8 cellular contexts compared by ENCODE assay signal in genomic region chr3:187746059-187746453, GRCh38. TPM values are rescaled to one million over a fixed set of nuclear protein-coding genes. Genes with fewer than 3 reads are reported as not detected.
DNase-seq lines count a peak whose midpoint lies in the region; ATAC-seq and TF ChIP-seq lines count a peak whose summit lies in the region.

No MANE protein-coding gene starts in this region.

- BruUV-seq in Calu3 (replicated peaks; lab: Mats Ljungman, UMichigan) = TSS peak; percentile 97

- H3K4me2 ChIP-seq in OCI-LY3 (ENCODE audit: low read length) = peak overlapping the region; percentile 99

- DNase-seq in Calu3 (no peak), endothelial cell (ENCODE audit: low spot score) (no peak), ovary (no peak), COR-L47 (lab: John Stamatoyannopoulos, UW) (no peak)

- H3K9me3 ChIP-seq in OCI-LY3 (ENCODE audit: insufficient read depth, low read length) (no peaks in the 10 kb centered on the region), ovary (no peaks in the 10 kb centered on the region)

- no peaks in the 10 kb centered on the region for H3K9me3 Mint-ChIP-seq in Calu3 (ENCODE audit: low read depth, unreplicated experiment)
- no peaks in the 10 kb centered on the region for H3K9me3 Mint-ChIP-seq in endothelial cell (ENCODE audit: unreplicated experiment)

- peak overlapping the region; percentile 83 for H3K4me3 Mint-ChIP-seq in Calu3 (ENCODE audit: low read depth, unreplicated experiment)
- H3K4me3 Mint-ChIP-seq in endothelial cell (ENCODE audit: unreplicated experiment) = peak overlapping the region; percentile 93

- peak overlapping the region; percentile 91 for H3K9ac ChIP-seq in OCI-LY3 (ENCODE audit: low read length)

- H2AFZ ChIP-seq in OCI-LY3 (ENCODE audit: low read depth, low read length) = no peak overlapping the region

- peaks cover 51% of the 10 kb centered on the region for H3K79me2 ChIP-seq in OCI-LY3 (ENCODE audit: low read length)

- intact Hi-C loops in Calu3 (cut with micrococcal nuclease; ENCODE audit: unreplicated experiment) (loop anchor here (5.0 to 10.0 kb wide), 5 partner anchors 166 to 819 kb away; no protein-coding TSS in a partner anchor), ovary (cut with DNase I) (loop anchor here (5.0 to 10.0 kb wide), 7 partner anchors 306 to 879 kb away; partner anchors contain the start of gene LPP (in 1 of the 4))

- H3K27me3 Mint-ChIP-seq in Calu3 (ENCODE audit: unreplicated experiment) = no peaks in the 10 kb centered on the region
- peaks cover 3% of the 10 kb centered on the region for H3K27me3 Mint-ChIP-seq in endothelial cell (ENCODE audit: unreplicated experiment)

- no peak for TF ChIP-seq CTCF in Calu3 (IDR thresholded peaks at IDR 0.05; ENCODE audit: unreplicated experiment)
- no peak for TF ChIP-seq CTCF in OCI-LY3 (IDR thresholded peaks at IDR 0.05; ENCODE audit: low read depth, low read length)
- TF ChIP-seq CTCF in endothelial cell (IDR thresholded peaks at IDR 0.05; ENCODE audit: unreplicated experiment) = no peak
- TF ChIP-seq CTCF in ovary (IDR thresholded peaks at IDR 0.05) = no peak

- peak overlapping the region; percentile 89 for H3K27ac Mint-ChIP-seq in Calu3 (ENCODE audit: unreplicated experiment)
- peak overlapping the region; percentile 99 for H3K27ac Mint-ChIP-seq in endothelial cell (ENCODE audit: unreplicated experiment)

- 2 to 4% (median 2%) methylated on average over 6 of the region's 6 CpGs for WGBS in ovary, 3 donors

- TF ChIP-seq POLR2A in ovary (IDR thresholded peaks at IDR 0.05) = no peak

- H3K4me1 ChIP-seq in OCI-LY3 (ENCODE audit: low read length) (peaks cover 48% of the 10 kb centered on the region), ovary (ENCODE audit: insufficient read depth) (no peaks in the 10 kb centered on the region)

- H4K20me1 ChIP-seq in OCI-LY3 (ENCODE audit: insufficient read depth, low read length) = peaks cover 14% of the 10 kb centered on the region

- TF ChIP-seq EP300 in ovary (IDR thresholded peaks at IDR 0.05) = no peak

- H3K27ac ChIP-seq in OCI-LY3 (ENCODE audit: low read length) (peak overlapping the region; percentile 84), ovary (peak overlapping the region; percentile 94 to 100)

- CTCF ChIA-PET in Calu3 (lab: Charles Lee) = interaction anchor here (0.8 to 2.4 kb wide), 17 partner anchors 168 to 1208 kb away, joined by 3 to 9 read pairs (median 5); no protein-coding TSS in a partner anchor

- H3K36me3 ChIP-seq in OCI-LY3 (replicated peaks; ENCODE audit: low read depth, low read length) = no peaks in the 10 kb centered on the region
- H3K36me3 ChIP-seq in ovary = no peaks in the 10 kb centered on the region

- no peak for ATAC-seq in HG03135 (IDR thresholded peaks at IDR 0.05; ENCODE audit: unreplicated experiment)
- no peak for ATAC-seq in GM18907 (IDR thresholded peaks at IDR 0.05; ENCODE audit: unreplicated experiment)
- ATAC-seq in GM18502 (IDR thresholded peaks at IDR 0.05; ENCODE audit: poor library complexity, unreplicated experiment) = no peak

- H3K4me1 Mint-ChIP-seq in Calu3 (ENCODE audit: low read depth, unreplicated experiment) (peaks cover 61% of the 10 kb centered on the region), endothelial cell (ENCODE audit: unreplicated experiment) (peaks cover 39% of the 10 kb centered on the region)

- H3K36me3 Mint-ChIP-seq in Calu3 (ENCODE audit: insufficient read depth, unreplicated experiment) = peaks cover 68% of the 10 kb centered on the region
- no peaks in the 10 kb centered on the region for H3K36me3 Mint-ChIP-seq in endothelial cell (ENCODE audit: low read depth, unreplicated experiment)

- peak overlapping the region; percentile 87 for H3K4me3 ChIP-seq in OCI-LY3 (ENCODE audit: low read length)
- peak overlapping the region; percentile 88 for H3K4me3 ChIP-seq in ovary

- H3K27me3 ChIP-seq in OCI-LY3 (ENCODE audit: low read depth, low read length) (no peaks in the 10 kb centered on the region), ovary (no peaks in the 10 kb centered on the region)

RNA-seq across cellular contexts. Expression of gene BCL6, which starts 0.8 kb away (rescaled TPM):
- total RNA-seq in Calu3 (2022) = 28.3 and 35.1 TPM in 2 replicates
- total RNA-seq in endothelial cell (ENCODE audit: unreplicated experiment) = 7.6 TPM
- 10 to 100 TPM; 51.6 to 91.1 (median 60.2) TPM for total RNA-seq in ovary
- 10 to 100 TPM; 46.3 to 46.8 TPM for polyA plus RNA-seq in ovary

RNA-seq across cellular contexts. Expression of gene RTP2, which starts 43.7 kb away (rescaled TPM):
- total RNA-seq in Calu3 (2022) = not detected in 2 replicates
- total RNA-seq in endothelial cell (ENCODE audit: unreplicated experiment) = not detected
- total RNA-seq in ovary = not detected
- not detected for polyA plus RNA-seq in ovary
